8 cellular contexts compared by ENCODE assay signal in genomic region chr2:3303583-3304406, GRCh38.
DNase-seq lines count a peak whose midpoint lies in the region; ATAC-seq and TF ChIP-seq lines count a peak whose summit lies in the region.

No MANE protein-coding gene starts in this region.

- no peaks in the 10 kb centered on the region for H3F3A ChIP-seq in Loucy (ENCODE audit: low read depth)

- peak overlapping the region; percentile 63 for H3K27ac Mint-ChIP-seq in activated naive CD4-positive, alpha-beta T cell treated with anti-CD3 and anti-CD28 coated beads for 36 hours

- intact Hi-C loops in activated naive CD4-positive, alpha-beta T cell treated with anti-CD3 and anti-CD28 coated beads for 36 hours (cut with micrococcal nuclease) = loop anchor here (1.0 to 10.0 kb wide), 9 partner anchors 61 to 1449 kb away; no protein-coding TSS in a partner anchor

- H3K4me1 Mint-ChIP-seq in activated naive CD4-positive, alpha-beta T cell treated with anti-CD3 and anti-CD28 coated beads for 36 hours (ENCODE audit: low read depth) = peaks cover 21% of the 10 kb centered on the region

- DNase-seq in ELR (ENCODE audit: low read depth) (peak; percentile 68), HAP-1 (ENCODE audit: low spot score in 2 of 2) (peak; percentile 82 to 92), SJSA1 (ENCODE audit: low read depth in 1 of 2, low spot score in 2 of 2) (peak; percentile 53 to 81), glomerular endothelial cell (ENCODE audit: extremely low read depth, low read depth, low spot score) (peak; percentile 39), osteoblast (ENCODE audit: insufficient read length, low spot score, missing footprints) (peak; percentile 99), thoracic aorta (ENCODE audit: low spot score) (peak; percentile 34)
- peak; percentile 90 for DNase-seq in activated naive CD4-positive, alpha-beta T cell treated with anti-CD3 and anti-CD28 coated beads for 36 hours

- H3K4me1 ChIP-seq in HAP-1 (peaks cover 3% of the 10 kb centered on the region; the same call in 1 of the 2 replicates), Loucy (ENCODE audit: insufficient read depth, low read length, poor library complexity, severe bottlenecking) (no peaks in the 10 kb centered on the region), SJSA1 (replicated peaks) (peaks cover 4% of the 10 kb centered on the region), osteoblast (ENCODE audit: insufficient read depth, low read length) (peaks cover 3% of the 10 kb centered on the region), thoracic aorta (ENCODE audit: control insufficient read depth in 1 of 2, low read depth in 2 of 2) (no peaks in the 10 kb centered on the region)

- no peak overlapping the region for H2AFZ ChIP-seq in Loucy (ENCODE audit: low read length)
- peak overlapping the region; percentile 74 for H2AFZ ChIP-seq in osteoblast (ENCODE audit: low read length)

- no peak overlapping the region for H3K4me3 ChIP-seq in HAP-1
- H3K4me3 ChIP-seq in Loucy (ENCODE audit: low read length, poor library complexity, severe bottlenecking) = peak overlapping the region; percentile 55
- no peak overlapping the region for H3K4me3 ChIP-seq in SJSA1
- H3K4me3 ChIP-seq in osteoblast (ENCODE audit: insufficient read depth, low read length) = peak overlapping the region; percentile 57
- H3K4me3 ChIP-seq in thoracic aorta = peak overlapping the region; percentile 64

- TF ChIP-seq CTCF in Loucy (conservative IDR thresholded peaks at IDR 0.05; ENCODE audit: low read length) (peak; percentile 74), osteoblast (IDR thresholded peaks at IDR 0.05; ENCODE audit: extremely low read depth, low read depth, low read length) (peak; percentile 96), thoracic aorta (IDR thresholded peaks at IDR 0.05) (peak; percentile 81)

- H3K27ac ChIP-seq in SJSA1 = no peak overlapping the region
- H3K27ac ChIP-seq in osteoblast (ENCODE audit: low read depth, low read length) = peak overlapping the region; percentile 48
- no peak overlapping the region for H3K27ac ChIP-seq in thoracic aorta

- H3K9me3 ChIP-seq in HAP-1 (no peaks in the 10 kb centered on the region), Loucy (ENCODE audit: insufficient read depth, low read depth, low read length) (no peaks in the 10 kb centered on the region), SJSA1 (replicated peaks) (no peaks in the 10 kb centered on the region), osteoblast (ENCODE audit: low read depth, low read length) (no peaks in the 10 kb centered on the region), thoracic aorta (no peaks in the 10 kb centered on the region)

- CTCF ChIA-PET in activated naive CD4-positive, alpha-beta T cell treated with anti-CD3 and anti-CD28 coated beads for 36 hours (lab: Charles Lee) = interaction anchor here (1.4 kb wide), 1 partner anchor 87 kb away, joined by 6 read pairs; no protein-coding TSS in a partner anchor

- peaks cover 13% of the 10 kb centered on the region for H3K36me3 Mint-ChIP-seq in activated naive CD4-positive, alpha-beta T cell treated with anti-CD3 and anti-CD28 coated beads for 36 hours (ENCODE audit: low read depth)

- H3K4me3 Mint-ChIP-seq in activated naive CD4-positive, alpha-beta T cell treated with anti-CD3 and anti-CD28 coated beads for 36 hours = peak overlapping the region; percentile 21

- no peaks in the 10 kb centered on the region for H3K9me3 Mint-ChIP-seq in activated naive CD4-positive, alpha-beta T cell treated with anti-CD3 and anti-CD28 coated beads for 36 hours

- peaks cover 8% of the 10 kb centered on the region; the same call in 1 of the 2 replicates for H3K79me2 ChIP-seq in Loucy (ENCODE audit: insufficient read depth, low read length)
- no peaks in the 10 kb centered on the region for H3K79me2 ChIP-seq in osteoblast (ENCODE audit: insufficient read depth, low read length)

- H3K9me2 ChIP-seq in Loucy (replicated peaks; ENCODE audit: low read depth, low read length) = no peaks in the 10 kb centered on the region

- H3K27me3 ChIP-seq in HAP-1 (ENCODE audit: low read depth) = no peaks in the 10 kb centered on the region
- no peaks in the 10 kb centered on the region for H3K27me3 ChIP-seq in Loucy (ENCODE audit: insufficient read depth, low read length, poor library complexity, severe bottlenecking)
- no peaks in the 10 kb centered on the region for H3K27me3 ChIP-seq in SJSA1 (replicated peaks)
- no peaks in the 10 kb centered on the region for H3K27me3 ChIP-seq in osteoblast (ENCODE audit: insufficient read depth, low read length)
- H3K27me3 ChIP-seq in thoracic aorta (replicated peaks; ENCODE audit: insufficient read depth) = no peaks in the 10 kb centered on the region

- H3K36me3 ChIP-seq in HAP-1 (replicated peaks) = no peaks in the 10 kb centered on the region; the same call in 1 of the 2 replicates
- peaks cover 12% of the 10 kb centered on the region; the same call in 1 of the 2 replicates for H3K36me3 ChIP-seq in Loucy (ENCODE audit: insufficient read depth, low read length)
- no peaks in the 10 kb centered on the region; the same call in 1 of the 2 replicates for H3K36me3 ChIP-seq in SJSA1
- H3K36me3 ChIP-seq in osteoblast (ENCODE audit: insufficient read depth, low read length) = no peaks in the 10 kb centered on the region
- H3K36me3 ChIP-seq in thoracic aorta = no peaks in the 10 kb centered on the region

- H3K4me2 ChIP-seq in Loucy (ENCODE audit: low read depth, low read length, poor library complexity, severe bottlenecking) (peak overlapping the region; percentile 27), osteoblast (ENCODE audit: insufficient read depth, low read length) (peak overlapping the region; percentile 84)

- no peaks in the 10 kb centered on the region for H3K27me3 Mint-ChIP-seq in activated naive CD4-positive, alpha-beta T cell treated with anti-CD3 and anti-CD28 coated beads for 36 hours (ENCODE audit: low read depth)

- in situ Hi-C loops in HAP-1 (cut with MboI; ENCODE audit: low sequenced_read_pairs) = loop anchor here (10.0 kb wide), 1 partner anchor 109 kb away; no protein-coding TSS in a partner anchor

- H4K20me1 ChIP-seq in Loucy (ENCODE audit: insufficient read depth, low read length, poor library complexity, severe bottlenecking) = no peaks in the 10 kb centered on the region
- peaks cover 4% of the 10 kb centered on the region for H4K20me1 ChIP-seq in osteoblast (ENCODE audit: insufficient read depth, low read length)

- H3K9ac ChIP-seq in Loucy (ENCODE audit: low read depth, low read length, poor library complexity, severe bottlenecking) = peak overlapping the region; percentile 17

- peak; percentile 75 for ATAC-seq in thoracic aorta (ENCODE audit: insufficient number of reproducible peaks, low FRiP score, low read depth)

Comparison
In these comparisons a context has a peak if more than half of its experiments do, and no peak if none do; other contexts are left out.
1. DNase-seq: peak in every context shown above with its lines; median percentile 99 in osteoblast; 90 in activated naive CD4-positive, alpha-beta T cell treated with anti-CD3 and anti-CD28 coated beads for 36 hours; 87 in HAP-1; 68 in ELR; 67 in SJSA1; 39 in glomerular endothelial cell; 34 in thoracic aorta.
2. H3K4me3 ChIP-seq: peak in Loucy (single experiment), osteoblast (single experiment) and thoracic aorta (single experiment); none in HAP-1 (single experiment) and SJSA1 (single experiment).
3. Peak in every context shown above with its lines, with median percentiles within 50 percentile points of each other: CTCF ChIP-seq.